8 cellular contexts compared by ENCODE assay signal in genomic region chr13:46354143-46355087, GRCh38. TPM values are rescaled to one million over a fixed set of nuclear protein-coding genes. Genes with fewer than 3 reads are reported as not detected.
DNase-seq lines count a peak whose midpoint lies in the region; ATAC-seq and TF ChIP-seq lines count a peak whose summit lies in the region.

No MANE protein-coding gene starts in this region.

- TF ChIP-seq CTCF in CD4-positive, alpha-beta T cell (IDR thresholded peaks at IDR 0.05): no peak
- no peak for TF ChIP-seq CTCF in right atrium auricular region (IDR thresholded peaks at IDR 0.05)

- no peak overlapping the region for H3K27ac Mint-ChIP-seq in CD4-positive, alpha-beta T cell
- peak overlapping the region; percentile 63 to 65 for H3K27ac Mint-ChIP-seq in T-cell

- H3K4me3 ChIP-seq in right atrium auricular region: no peak overlapping the region

- no peaks in the 10 kb centered on the region for H3K36me3 Mint-ChIP-seq in CD4-positive, alpha-beta T cell (ENCODE audit: low read depth)
- H3K36me3 Mint-ChIP-seq in T-cell: no peaks in the 10 kb centered on the region

- no peaks in the 10 kb centered on the region for H3K27me3 Mint-ChIP-seq in CD4-positive, alpha-beta T cell
- H3K27me3 Mint-ChIP-seq in T-cell: no peaks in the 10 kb centered on the region

- CTCF ChIA-PET in CD4-positive, alpha-beta T cell (lab: Charles Lee): no interaction called here
- CTCF ChIA-PET in T-cell (lab: Charles Lee): interaction anchor here (0.6 to 0.7 kb wide), 3 partner anchors 10 to 242 kb away, joined by 3 read pairs; no protein-coding TSS in a partner anchor

- H3K4me1 Mint-ChIP-seq in CD4-positive, alpha-beta T cell (ENCODE audit: low read depth): no peaks in the 10 kb centered on the region
- peaks cover 7 to 9% (median 8%) of the 10 kb centered on the region in 3 donors for H3K4me1 Mint-ChIP-seq in T-cell

- ATAC-seq in CD4-positive, alpha-beta T cell (ENCODE audit: poor library complexity): peak; percentile 71
- ATAC-seq in HG02610 (IDR thresholded peaks at IDR 0.05; ENCODE audit: unreplicated experiment) (peak; percentile 88), T-cell (replicated peaks in 1 of 4) (peak in 3 of 4 experiments; percentile 48 to 89 (median 78)), GM18861 (IDR thresholded peaks at IDR 0.05; ENCODE audit: unreplicated experiment) (no peak)

- no peak overlapping the region for H3K4me3 Mint-ChIP-seq in CD4-positive, alpha-beta T cell
- H3K4me3 Mint-ChIP-seq in T-cell: no peak overlapping the region

- H3K36me3 ChIP-seq in right atrium auricular region: no peaks in the 10 kb centered on the region

- H3K27ac ChIP-seq in CD4-positive, alpha-beta T cell (ENCODE audit: low read depth, low read length): no peak overlapping the region
- H3K27ac ChIP-seq in right atrium auricular region: no peak overlapping the region

- H3K4me1 ChIP-seq in right atrium auricular region: no peaks in the 10 kb centered on the region

- intact Hi-C loops in CD4-positive, alpha-beta T cell (cut with DNase I, micrococcal nuclease): no loop called here

- POLR2A ChIA-PET in CD4-positive, alpha-beta T cell (lab: Charles Lee): no interaction called here
- POLR2A ChIA-PET in T-cell (lab: Charles Lee): no interaction called here

- H3K9me3 Mint-ChIP-seq in CD4-positive, alpha-beta T cell: peaks cover 3% of the 10 kb centered on the region
- H3K9me3 Mint-ChIP-seq in T-cell: peaks cover 0 to 4% (median 3%) of the 10 kb centered on the region in 3 donors

- H3K9me3 ChIP-seq in CD4-positive, alpha-beta T cell (ENCODE audit: control insufficient read depth, low read length): no peaks in the 10 kb centered on the region
- H3K9me3 ChIP-seq in right atrium auricular region: no peaks in the 10 kb centered on the region

- H3K27me3 ChIP-seq in CD4-positive, alpha-beta T cell (ENCODE audit: control insufficient read depth, insufficient read depth, low read length): no peaks in the 10 kb centered on the region
- H3K27me3 ChIP-seq in right atrium auricular region: no peaks in the 10 kb centered on the region

- DNase-seq in CD4-positive, alpha-beta T cell: no peak
- DNase-seq in T-cell (no peak), glomerular visceral epithelial cell (ENCODE audit: extremely low spot score) (peak; percentile 91), T-helper 9 cell (no peak), right atrium auricular region (ENCODE audit: low spot score) (no peak), T1000 (lab: John Stamatoyannopoulos, UW) (no peak)

RNA-seq across cellular contexts. Expression of gene RUBCNL, which starts 32.6 kb away (rescaled TPM):
- under 1 TPM; 0.36 to 0.69 TPM for total RNA-seq in CD4-positive, alpha-beta T cell
- total RNA-seq in T-cell: 10 to 100 TPM in 1 of 5 donors, 1 to 10 TPM in 4; 1.4 to 11.7 (median 2.2) TPM
- total RNA-seq in right atrium auricular region: 1 to 10 TPM in 1 of 2 donors, under 1 TPM in 1; 0.59 to 1.5 TPM
